18 cellular contexts compared by ENCODE assay signal in the genomic region with DNA sequence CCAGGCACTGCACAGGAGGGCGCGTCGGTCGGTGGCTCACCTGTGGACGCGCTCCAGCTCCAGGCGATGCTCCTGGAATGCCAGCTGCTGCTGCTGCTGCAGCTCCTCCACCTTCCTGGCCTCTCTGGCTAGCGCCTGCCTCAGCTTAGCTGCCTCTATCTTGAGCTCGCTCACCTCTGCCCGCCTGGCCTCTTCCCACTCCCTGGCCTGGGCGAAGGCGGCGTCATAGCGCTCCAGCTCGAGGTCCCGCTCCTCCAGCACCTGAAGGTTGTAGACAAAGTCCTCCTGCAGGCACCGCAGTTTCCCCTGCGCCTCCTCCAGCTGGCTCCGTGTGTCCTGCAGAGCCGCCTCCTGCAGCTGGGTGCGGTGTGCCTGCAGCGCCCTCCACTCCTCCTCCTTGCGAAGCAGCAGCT. TPM values are rescaled to one million over a fixed set of nuclear protein-coding genes. Genes with fewer than 3 reads are reported as not detected.
DNase-seq lines count a peak whose midpoint lies in the region; ATAC-seq, FAIRE-seq and TF ChIP-seq lines count a peak whose summit lies in the region.
"Had no signal": no experiment of that assay in that cellular context is flagged by ENCODE, and none has a peak within 500 bp of the region (broad histone marks: within the 10 kb centered on the region; RNA-seq: fewer than 3 reads in every experiment).

No MANE protein-coding gene starts in this region.

- intact Hi-C loops in cardiac septum (cut with DNase I) (no loop called here), left cardiac atrium (cut with DNase I) (no loop called here), IMR-90 (cut with micrococcal nuclease) (no loop called here)

- CTCF ChIA-PET in IMR-90 (lab: Yijun Ruan, JAX) = no interaction called here

- peaks cover 2% of the 10 kb centered on the region for H3K36me3 Mint-ChIP-seq in activated naive CD8-positive, alpha-beta T cell
- H3K36me3 Mint-ChIP-seq in stimulated activated naive CD8-positive, alpha-beta T cell treated with anti-CD3 and anti-CD28 coated beads, Interleukin-15, Interleukin-2, amounts not matched to agents 100 ng/mL and 50 ng/mL, for 24 hours (ENCODE audit: low read depth) = peaks cover 29% of the 10 kb centered on the region

- H3K27me3 Mint-ChIP-seq in activated naive CD8-positive, alpha-beta T cell = no peaks in the 10 kb centered on the region
- H3K27me3 Mint-ChIP-seq in stimulated activated naive CD8-positive, alpha-beta T cell treated with anti-CD3 and anti-CD28 coated beads, Interleukin-15, Interleukin-2, amounts not matched to agents 100 ng/mL and 50 ng/mL, for 24 hours = no peaks in the 10 kb centered on the region
- H3K27me3 Mint-ChIP-seq: IgD-negative memory B cell, memory B cell had no signal

- FAIRE-seq in H54 (lab: Jason Lieb, UNC) = no peak
- no peak for FAIRE-seq in GM12891 (lab: Jason Lieb, UNC)

- no peak overlapping the region for H4K91ac ChIP-seq in IMR-90 (ENCODE audit: insufficient read depth, low read depth, low read length)

- no peak overlapping the region for H4K8ac ChIP-seq in IMR-90 (ENCODE audit: low read depth in 2 of 2, low read length in 2 of 2)

- no peak overlapping the region for H3K9ac ChIP-seq in IMR-90 (ENCODE audit: low read depth, low read length)

- H3K9me3 Mint-ChIP-seq in activated naive CD8-positive, alpha-beta T cell (ENCODE audit: low read depth) = no peaks in the 10 kb centered on the region
- H3K9me3 Mint-ChIP-seq in stimulated activated naive CD8-positive, alpha-beta T cell treated with anti-CD3 and anti-CD28 coated beads, Interleukin-15, Interleukin-2, amounts not matched to agents 100 ng/mL and 50 ng/mL, for 24 hours = no peaks in the 10 kb centered on the region
- H3K9me3 Mint-ChIP-seq: IgD-negative memory B cell, memory B cell had no signal

- 96% methylated on average over 15 of the region's 23 CpGs; no CpG with 5 or more reads in 1 of the 2 experiments for WGBS in IMR-90 (ENCODE audit: extremely low coverage in 2 of 2, insufficient read length in 1 of 2), 2 experiments

- ATAC-seq in left cardiac atrium = no peak
- no peak for ATAC-seq in IMR-90 (ENCODE audit: low read depth)
- ATAC-seq: gastroesophageal sphincter, HCT116 had no signal

- H2BK20ac ChIP-seq in IMR-90 (ENCODE audit: low read depth, low read length) = no peak overlapping the region

- no peak overlapping the region for H3K56ac ChIP-seq in IMR-90 (ENCODE audit: extremely low read depth, insufficient read depth, low read length)

- dilution Hi-C loops in IMR-90 (cut with HindIII; ENCODE audit: low sequenced_read_pairs, unreplicated experiment) = no loop called here

- peaks cover 18% of the 10 kb centered on the region for H4K20me1 ChIP-seq in IMR-90 (ENCODE audit: insufficient read depth, low read length)

- H3K4me3 Mint-ChIP-seq in activated naive CD8-positive, alpha-beta T cell = no peak overlapping the region
- peak overlapping the region; percentile 23 for H3K4me3 Mint-ChIP-seq in stimulated activated naive CD8-positive, alpha-beta T cell treated with anti-CD3 and anti-CD28 coated beads, Interleukin-15, Interleukin-2, amounts not matched to agents 100 ng/mL and 50 ng/mL, for 24 hours
- H3K4me3 Mint-ChIP-seq: IgD-negative memory B cell, memory B cell had no signal

- no peak overlapping the region for H2AK9ac ChIP-seq in IMR-90 (replicated peaks; ENCODE audit: low read depth, low read length, poor library complexity)

- no peaks in the 10 kb centered on the region for H3K9me3 ChIP-seq in IMR-90 (ENCODE audit: control insufficient read depth, insufficient read depth, low read length)
- H3K9me3 ChIP-seq: gastroesophageal sphincter, neutrophil, sigmoid colon had no signal

- no peak overlapping the region for H3K14ac ChIP-seq in IMR-90 (replicated peaks; ENCODE audit: low read depth, low read length)

- no peak overlapping the region for H3K4me3 ChIP-seq in IMR-90 (ENCODE audit: insufficient read depth, low read depth, low read length)
- H3K4me3 ChIP-seq: gastroesophageal sphincter, sigmoid colon had no signal

- H3K27ac Mint-ChIP-seq in activated naive CD8-positive, alpha-beta T cell = peak overlapping the region; percentile 38
- H3K27ac Mint-ChIP-seq in stimulated activated naive CD8-positive, alpha-beta T cell treated with anti-CD3 and anti-CD28 coated beads, Interleukin-15, Interleukin-2, amounts not matched to agents 100 ng/mL and 50 ng/mL, for 24 hours = no peak overlapping the region
- H3K27ac Mint-ChIP-seq: IgD-negative memory B cell, memory B cell had no signal

- no peak overlapping the region for H4K5ac ChIP-seq in IMR-90 (ENCODE audit: low read depth, low read length)

- TF ChIP-seq POLR2A in IMR-90 (IDR thresholded peaks at IDR 0.05; ENCODE audit: low read depth, low read length) (no peak), H54 (IDR thresholded peaks at IDR 0.05; ENCODE audit: low read depth, low read length) (no peak), GM12891 (IDR thresholded peaks at IDR 0.05; ENCODE audit: low read depth, low read length) (no peak)

- no peak overlapping the region for H3K18ac ChIP-seq in IMR-90 (ENCODE audit: low read depth, low read length)

- H2BK5ac ChIP-seq in IMR-90 (ENCODE audit: low read depth, low read length, poor library complexity, severe bottlenecking) = no peak overlapping the region

- TF ChIP-seq RAD21 in IMR-90 (IDR thresholded peaks at IDR 0.05; ENCODE audit: low read length) = no peak

- H3K27ac ChIP-seq in IMR-90 (ENCODE audit: insufficient read depth, low read length) = no peak overlapping the region
- H3K27ac ChIP-seq: epithelial cell of prostate, gastroesophageal sphincter, neutrophil, sigmoid colon had no signal

- H2AK5ac ChIP-seq in IMR-90 (ENCODE audit: low read depth, low read length) = no peak overlapping the region

- peaks cover 66% of the 10 kb centered on the region for H3K4me1 Mint-ChIP-seq in activated naive CD8-positive, alpha-beta T cell (ENCODE audit: low read depth)
- peaks cover 80% of the 10 kb centered on the region for H3K4me1 Mint-ChIP-seq in stimulated activated naive CD8-positive, alpha-beta T cell treated with anti-CD3 and anti-CD28 coated beads, Interleukin-15, Interleukin-2, amounts not matched to agents 100 ng/mL and 50 ng/mL, for 24 hours (ENCODE audit: low read depth)

- no peaks in the 10 kb centered on the region for H3K27me3 ChIP-seq in IMR-90 (ENCODE audit: control insufficient read depth, insufficient read depth, low read length)
- H3K27me3 ChIP-seq: gastroesophageal sphincter, neutrophil, sigmoid colon had no signal

- in situ Hi-C loops in IMR-90 (cut with MboI; ENCODE audit: low sequenced_read_pairs) = no loop called here

- no peak overlapping the region for H3K4me2 ChIP-seq in IMR-90 (ENCODE audit: low read depth, low read length)

- H3K4ac ChIP-seq in IMR-90 (ENCODE audit: low read depth, low read length) = no peak overlapping the region

- TF ChIP-seq CTCF in IMR-90 (conservative IDR thresholded peaks at IDR 0.05; ENCODE audit: low read depth, low read length) = no peak

- H3K9me1 ChIP-seq in IMR-90 (ENCODE audit: insufficient read depth, low read length) = peaks cover 9% of the 10 kb centered on the region

- DNase-seq in cardiac septum (ENCODE audit: low spot score) = peak; percentile 63
- no peak for DNase-seq in left cardiac atrium
- no peak for DNase-seq in IMR-90
- no peak for DNase-seq in H54 (ENCODE audit: insufficient read length, low spot score)
- DNase-seq in GM12891 (ENCODE audit: insufficient read length, low spot score) = no peak
- no peak for DNase-seq in SKM-1 (lab: John Stamatoyannopoulos, UW; ENCODE audit: unreplicated experiment)
- DNase-seq: amniotic stem cell, NCI-H1105 treated with DMSO at 0.1 percent for 48 hours, SHP77 treated with DMSO at 0.1 percent for 48 hours, sigmoid colon had no signal

- POLR2A ChIA-PET in IMR-90 (lab: Charles Lee; ENCODE audit: unreplicated experiment) = no interaction called here

- H2BK15ac ChIP-seq in IMR-90 (ENCODE audit: low read depth, low read length) = no peak overlapping the region

- H2BK120ac ChIP-seq in IMR-90 (ENCODE audit: low read depth, low read length) = no peak overlapping the region

- no TSS peak for BruUV-seq in IMR-90 (replicated peaks; lab: Mats Ljungman, UMichigan)

- no peak overlapping the region for H3K23ac ChIP-seq in IMR-90 (ENCODE audit: low read depth, low read length)

- peaks cover 11% of the 10 kb centered on the region for H3K4me1 ChIP-seq in IMR-90 (ENCODE audit: control insufficient read depth, insufficient read depth, low read length)

- H3K36me3 ChIP-seq in IMR-90 (ENCODE audit: control insufficient read depth, insufficient read depth, low read length) = peaks cover 16% of the 10 kb centered on the region

- peak overlapping the region; percentile 13 for H2AFZ ChIP-seq in IMR-90 (replicated peaks; ENCODE audit: low read length, poor library complexity)

- peaks cover 12 to 40% of the 10 kb centered on the region in 2 experiments for H3K79me1 ChIP-seq in IMR-90 (ENCODE audit: low read depth in 1 of 2, low read length in 2 of 2)

TF ChIP-seq in GM12891, 5 proteins besides CTCF, POLR2A, EP300 and RAD21:
- TF ChIP-seq POU2F2 (IDR thresholded peaks at IDR 0.05; ENCODE audit: low read depth, low read length) (no peak), PAX5 (IDR thresholded peaks at IDR 0.05; ENCODE audit: insufficient read depth, low read length, severe bottlenecking) (no peak), SPI1 (IDR thresholded peaks at IDR 0.05; ENCODE audit: low read depth, low read length) (no peak), POLR2AphosphoS5 (IDR thresholded peaks at IDR 0.05; ENCODE audit: low read depth, low read length) (no peak), TAF1 (IDR thresholded peaks at IDR 0.05; ENCODE audit: low read depth, low read length) (no peak)

RNA-seq across cellular contexts. Expression of a gene that starts 11.1 kb away (rescaled TPM):
- total RNA-seq in cardiac septum (10.6 TPM), left cardiac atrium (10 to 100 TPM; 11.9 to 17.2 TPM), IMR-90 (2012; rRNA removed) (6.9 and 7.3 TPM in 2 replicates)
- polyA plus RNA-seq in IMR-90 (2012; rRNA removed) = 31.3 and 32.4 TPM in 2 replicates
- 5.1 and 6.2 TPM in 2 replicates for polyA plus RNA-seq in IMR-90 (2012; cell fraction: cytosol; rRNA removed)
- polyA plus RNA-seq in IMR-90 (2012; cell fraction: nucleus; rRNA removed; ENCODE audit: low replicate concordance) = 259 and 322 TPM in 2 replicates
- polyA plus RNA-seq in GM12891 (2012; ENCODE audit: low read depth, missing spikeins) = 62.4 TPM

RNA-seq across cellular contexts. Expression of a gene that starts 27.3 kb away (rescaled TPM):
- total RNA-seq in cardiac septum (20.7 TPM), left cardiac atrium (10 to 100 TPM; 18.4 to 35.7 TPM), IMR-90 (2012; rRNA removed) (49.1 and 49.7 TPM in 2 replicates)
- polyA plus RNA-seq in IMR-90 (2012; rRNA removed) = 181 and 204 TPM in 2 replicates
- polyA plus RNA-seq in IMR-90 (2012; cell fraction: cytosol; rRNA removed) = 128 and 499 TPM in 2 replicates
- 77.3 and 325 TPM in 2 replicates for polyA plus RNA-seq in IMR-90 (2012; cell fraction: nucleus; rRNA removed; ENCODE audit: low replicate concordance)
- polyA plus RNA-seq in GM12891 (2012; ENCODE audit: low read depth, missing spikeins) = 92.3 TPM
